Comparison of ENCODE assay signal across 21 cellular contexts in genomic region chr4:95508421-95508820, GRCh38. TPM values are rescaled to one million over a fixed set of nuclear protein-coding genes. Genes with fewer than 3 reads are reported as not detected.
A peak's percentile ranks its signal among the peaks of the same experiment; 100 is the strongest.
DNase-seq lines count a peak whose midpoint lies in the region; ATAC-seq and TF ChIP-seq lines count a peak whose summit lies in the region.
"Had no signal": no experiment of that assay in that cellular context is flagged by ENCODE, and none has a peak within 500 bp of the region (broad histone marks: within the 10 kb centered on the region; RNA-seq: fewer than 3 reads in every experiment).

No MANE protein-coding gene starts in this region.

- H3K4ac ChIP-seq in IMR-90 (ENCODE audit: low read depth, low read length): no peak overlapping the region

- no peak for TF ChIP-seq POLR2A in IMR-90 (IDR thresholded peaks at IDR 0.05; ENCODE audit: low read depth, low read length)

- H3K4me1 ChIP-seq in IMR-90 (ENCODE audit: control insufficient read depth, insufficient read depth, low read length) (no peaks in the 10 kb centered on the region; the same call in 1 of the 2 replicates), left lung (no peaks in the 10 kb centered on the region), endodermal cell (ENCODE audit: control insufficient read depth, insufficient read depth, low read length) (peaks cover 3% of the 10 kb centered on the region)
- H3K4me1 ChIP-seq: left ventricle myocardium inferior, sigmoid colon had no signal

- H3K23ac ChIP-seq in IMR-90 (ENCODE audit: low read depth, low read length): no peak overlapping the region

- no peak overlapping the region for H2BK15ac ChIP-seq in IMR-90 (ENCODE audit: low read depth, low read length)

- H3K4me3 ChIP-seq in IMR-90 (ENCODE audit: insufficient read depth, low read depth, low read length) (no peak overlapping the region), left lung (no peak overlapping the region), endodermal cell (ENCODE audit: low read length) (no peak overlapping the region)
- H3K4me3 ChIP-seq: left ventricle myocardium inferior, sigmoid colon, SK-N-MC, testis had no signal

- intact Hi-C loops in IMR-90 (cut with micrococcal nuclease): no loop called here
- intact Hi-C loops in left lung (cut with DNase I): no loop called here

- BruUV-seq in IMR-90 (replicated peaks; lab: Mats Ljungman, UMichigan): no TSS peak

- H3K4me1 Mint-ChIP-seq in chondrocyte (ENCODE audit: low read depth) (peaks cover 48% of the 10 kb centered on the region), endodermal cell (peaks cover 10% of the 10 kb centered on the region)

- H3K9ac ChIP-seq in IMR-90 (ENCODE audit: low read depth, low read length) (no peak overlapping the region), endodermal cell (ENCODE audit: extremely low read depth, low read length, poor library complexity, severe bottlenecking) (no peak overlapping the region)

- H3K4me2 ChIP-seq in IMR-90 (ENCODE audit: low read depth, low read length): no peak overlapping the region

- no CpG with 5 or more reads among the region's 1 CpG for WGBS in IMR-90 (ENCODE audit: extremely low coverage in 2 of 2, insufficient read length in 1 of 2), 2 experiments
- WGBS in endodermal cell (ENCODE audit: insufficient coverage in 1 of 2, insufficient read length in 1 of 2), 2 experiments: 95% methylated on average over 1 of the region's 1 CpG; no CpG with 5 or more reads in 1 of the 2 experiments

- no peak overlapping the region for H2BK5ac ChIP-seq in IMR-90 (ENCODE audit: low read depth, low read length, poor library complexity, severe bottlenecking)

- no peak overlapping the region for H4K8ac ChIP-seq in IMR-90 (ENCODE audit: low read depth in 2 of 2, low read length in 2 of 2)

- POLR2A ChIA-PET in IMR-90 (lab: Charles Lee; ENCODE audit: unreplicated experiment): no interaction called here

- TF ChIP-seq CTCF in IMR-90 (conservative IDR thresholded peaks at IDR 0.05; ENCODE audit: low read depth, low read length) (no peak), chondrocyte (IDR thresholded peaks at IDR 0.05) (no peak), left lung (IDR thresholded peaks at IDR 0.05) (no peak), endodermal cell (conservative IDR thresholded peaks at IDR 0.05) (no peak)

- peaks cover 2% of the 10 kb centered on the region for H3K36me3 Mint-ChIP-seq in chondrocyte (ENCODE audit: low read depth)
- H3K36me3 Mint-ChIP-seq in endodermal cell (ENCODE audit: low read depth): no peaks in the 10 kb centered on the region

- H3K4me3 Mint-ChIP-seq in chondrocyte (ENCODE audit: unreplicated experiment) (no peak overlapping the region), endodermal cell (no peak overlapping the region)
- H3K4me3 Mint-ChIP-seq: activated CD8-positive, alpha-beta T cell treated with anti-CD3 and anti-CD28 coated beads for 36 hours; activated T-cell treated with anti-CD3 and anti-CD28 coated beads, Interleukin-2, amount 50 U/mL, for 24 hours; neural crest cell had no signal

- no peak overlapping the region for H2BK20ac ChIP-seq in IMR-90 (ENCODE audit: low read depth, low read length)

- H3K9me1 ChIP-seq in IMR-90 (ENCODE audit: insufficient read depth, low read length): no peaks in the 10 kb centered on the region

- no peaks in the 10 kb centered on the region for H3K36me3 ChIP-seq in IMR-90 (ENCODE audit: control insufficient read depth, insufficient read depth, low read length)
- no peaks in the 10 kb centered on the region for H3K36me3 ChIP-seq in left lung
- no peaks in the 10 kb centered on the region for H3K36me3 ChIP-seq in endodermal cell (ENCODE audit: control insufficient read depth, insufficient read depth, low read length)
- H3K36me3 ChIP-seq: left ventricle myocardium inferior, sigmoid colon had no signal

- no peaks in the 10 kb centered on the region for H3K27me3 ChIP-seq in IMR-90 (ENCODE audit: control insufficient read depth, insufficient read depth, low read length)
- H3K27me3 ChIP-seq in left lung: no peaks in the 10 kb centered on the region
- no peaks in the 10 kb centered on the region for H3K27me3 ChIP-seq in endodermal cell (ENCODE audit: control insufficient read depth, insufficient read depth, low read length, poor library complexity, severe bottlenecking)
- H3K27me3 ChIP-seq: sigmoid colon, testis had no signal

- H3K27ac Mint-ChIP-seq in chondrocyte (ENCODE audit: unreplicated experiment) (peak overlapping the region; percentile 53), endodermal cell (no peak overlapping the region)
- H3K27ac Mint-ChIP-seq: activated CD8-positive, alpha-beta T cell treated with anti-CD3 and anti-CD28 coated beads for 36 hours; activated T-cell treated with anti-CD3 and anti-CD28 coated beads, Interleukin-2, amount 50 U/mL, for 24 hours; progenitor cell of endocrine pancreas had no signal

- DNase-seq in IMR-90 (peak; percentile 40), chondrocyte (ENCODE audit: low spot score) (no peak), non-pigmented ciliary epithelial cell (ENCODE audit: low read depth) (peak; percentile 62), left lung (no peak), endodermal cell (no peak)
- DNase-seq: activated CD8-positive, alpha-beta T cell treated with anti-CD3 and anti-CD28 coated beads for 36 hours; activated naive CD4-positive, alpha-beta T cell treated with Interleukin-2 at 50 U/mL for 16 hours; activated T-cell treated with anti-CD3 and anti-CD28 coated beads, Interleukin-2, amount 50 U/mL, for 24 hours; left ventricle myocardium inferior; NCI-H146; NCI-H524; sigmoid colon; testis had no signal

- TF ChIP-seq RAD21 in IMR-90 (IDR thresholded peaks at IDR 0.05; ENCODE audit: low read length): no peak

- ATAC-seq in IMR-90 (ENCODE audit: low read depth) (peak; percentile 40; the same call in 1 of the 2 replicates), SK-N-SH treated with all-trans-retinoic acid at 6 μM for 48 hours (peak; percentile 6; the same call in 2 of the 3 replicates), HG03439 (IDR thresholded peaks at IDR 0.05; ENCODE audit: unreplicated experiment) (no peak), left lung (no peak)
- ATAC-seq: activated CD8-positive, alpha-beta T cell treated with anti-CD3 and anti-CD28 coated beads for 36 hours had no signal

- H3K79me1 ChIP-seq in IMR-90 (ENCODE audit: low read depth in 1 of 2, low read length in 2 of 2): no peaks in the 10 kb centered on the region

- no peak overlapping the region for H3K14ac ChIP-seq in IMR-90 (replicated peaks; ENCODE audit: low read depth, low read length)

- no peak overlapping the region for H3K18ac ChIP-seq in IMR-90 (ENCODE audit: low read depth, low read length)

- no peak overlapping the region for H2BK120ac ChIP-seq in IMR-90 (ENCODE audit: low read depth, low read length)

- H3K27ac ChIP-seq in IMR-90 (ENCODE audit: insufficient read depth, low read length): no peak overlapping the region
- no peak overlapping the region for H3K27ac ChIP-seq in left lung
- no peak overlapping the region for H3K27ac ChIP-seq in endodermal cell (ENCODE audit: low read depth, low read length)
- H3K27ac ChIP-seq: HL-60, left ventricle myocardium inferior, RWPE1, sigmoid colon, SK-N-MC, testis had no signal

- H2AK9ac ChIP-seq in IMR-90 (replicated peaks; ENCODE audit: low read depth, low read length, poor library complexity): no peak overlapping the region

- no peaks in the 10 kb centered on the region for H3K9me3 ChIP-seq in IMR-90 (ENCODE audit: control insufficient read depth, insufficient read depth, low read length)
- H3K9me3 ChIP-seq in left lung: no peaks in the 10 kb centered on the region
- H3K9me3 ChIP-seq in endodermal cell (ENCODE audit: control insufficient read depth, low read length): no peaks in the 10 kb centered on the region
- H3K9me3 ChIP-seq: left ventricle myocardium inferior, sigmoid colon, testis had no signal

- CTCF ChIA-PET in IMR-90 (lab: Yijun Ruan, JAX): no interaction called here

- dilution Hi-C loops in IMR-90 (cut with HindIII; ENCODE audit: low sequenced_read_pairs, unreplicated experiment): no loop called here

- in situ Hi-C loops in IMR-90 (cut with MboI; ENCODE audit: low sequenced_read_pairs): no loop called here

- no peak overlapping the region for H3K56ac ChIP-seq in IMR-90 (ENCODE audit: extremely low read depth, insufficient read depth, low read length)

- no peak overlapping the region for H2AK5ac ChIP-seq in IMR-90 (ENCODE audit: low read depth, low read length)

- H2AFZ ChIP-seq in IMR-90 (replicated peaks; ENCODE audit: low read length, poor library complexity): no peak overlapping the region

- no peak overlapping the region for H4K5ac ChIP-seq in IMR-90 (ENCODE audit: low read depth, low read length)

- H3K27me3 Mint-ChIP-seq in chondrocyte (ENCODE audit: low read depth) (no peaks in the 10 kb centered on the region), endodermal cell (ENCODE audit: insufficient read depth) (no peaks in the 10 kb centered on the region)
- H3K27me3 Mint-ChIP-seq: activated T-cell treated with anti-CD3 and anti-CD28 coated beads, Interleukin-2, amount 50 U/mL, for 24 hours; progenitor cell of endocrine pancreas had no signal

- H3K9me3 Mint-ChIP-seq in chondrocyte (ENCODE audit: low read depth): peaks cover 7% of the 10 kb centered on the region
- H3K9me3 Mint-ChIP-seq in endodermal cell: no peaks in the 10 kb centered on the region
- H3K9me3 Mint-ChIP-seq: activated CD8-positive, alpha-beta T cell treated with anti-CD3 and anti-CD28 coated beads for 36 hours; activated T-cell treated with anti-CD3 and anti-CD28 coated beads, Interleukin-2, amount 50 U/mL, for 24 hours had no signal

- no peaks in the 10 kb centered on the region for H4K20me1 ChIP-seq in IMR-90 (ENCODE audit: insufficient read depth, low read length)

- H4K91ac ChIP-seq in IMR-90 (ENCODE audit: insufficient read depth, low read depth, low read length): no peak overlapping the region

TF ChIP-seq in IMR-90, 13 proteins besides CTCF, POLR2A, EP300 and RAD21:
- TF ChIP-seq MAFK (IDR thresholded peaks at IDR 0.05; ENCODE audit: low read depth, low read length) (peak; percentile 24; the same call in 1 of the 2 replicates), SMC3 (IDR thresholded peaks at IDR 0.05; ENCODE audit: low read depth, low read length) (no peak)

TF ChIP-seq in SK-N-SH treated with all-trans-retinoic acid at 6 μM for 48 hours, 23 proteins besides CTCF, POLR2A, EP300 and RAD21 (continues in another document):
- no peak for TF ChIP-seq TOX (CRISPR knock-in tag; IDR thresholded peaks at IDR 0.05; ENCODE audit: borderline replicate concordance)

RNA-seq across cellular contexts. Expression of gene UNC5C, which starts 40.4 kb away (rescaled TPM):
- total RNA-seq in IMR-90 (2012; rRNA removed) (under 0.01 TPM in 1 of 2 replicates, not detected in the other), chondrocyte (4.7 to 15.5 TPM (median 15.4 TPM) in 3 replicates), left lung (10 to 100 TPM in 1 of 2 donors, 1 to 10 TPM in 1; 9.0 to 14.4 TPM), endodermal cell (1 to 10 TPM; 2.0 to 7.2 TPM)
- polyA plus RNA-seq in IMR-90 (2012; rRNA removed): under 0.01 TPM in 1 of 2 replicates, not detected in the other
- not detected in 2 replicates for polyA plus RNA-seq in IMR-90 (2012; cell fraction: cytosol; rRNA removed)
- polyA plus RNA-seq in IMR-90 (2012; cell fraction: nucleus; rRNA removed; ENCODE audit: low replicate concordance): not detected in 2 replicates
- 39.1 TPM for polyA plus RNA-seq in endodermal cell (2013, experiment 1 of 2)
- polyA plus RNA-seq in endodermal cell (2013, experiment 2 of 2): 36.4 TPM
- total RNA-seq: activated CD8-positive, alpha-beta T cell treated with anti-CD3 and anti-CD28 coated beads for 36 hours; mononuclear cell had no signal

Comparison
In these comparisons a context has a peak if more than half of its experiments do, and no peak if none do; other contexts are left out.
1. ATAC-seq: peak in IMR-90 (single experiment) and SK-N-SH treated with all-trans-retinoic acid at 6 μM for 48 hours (single experiment); none in HG03439 (single experiment) and left lung (single experiment).
2. DNase-seq: peak in IMR-90 (single experiment) and non-pigmented ciliary epithelial cell (single experiment); none in chondrocyte (single experiment), left lung (0 of 2) and endodermal cell (single experiment).